ENCODE assay signal across 1 cellular context in the genomic region with DNA sequence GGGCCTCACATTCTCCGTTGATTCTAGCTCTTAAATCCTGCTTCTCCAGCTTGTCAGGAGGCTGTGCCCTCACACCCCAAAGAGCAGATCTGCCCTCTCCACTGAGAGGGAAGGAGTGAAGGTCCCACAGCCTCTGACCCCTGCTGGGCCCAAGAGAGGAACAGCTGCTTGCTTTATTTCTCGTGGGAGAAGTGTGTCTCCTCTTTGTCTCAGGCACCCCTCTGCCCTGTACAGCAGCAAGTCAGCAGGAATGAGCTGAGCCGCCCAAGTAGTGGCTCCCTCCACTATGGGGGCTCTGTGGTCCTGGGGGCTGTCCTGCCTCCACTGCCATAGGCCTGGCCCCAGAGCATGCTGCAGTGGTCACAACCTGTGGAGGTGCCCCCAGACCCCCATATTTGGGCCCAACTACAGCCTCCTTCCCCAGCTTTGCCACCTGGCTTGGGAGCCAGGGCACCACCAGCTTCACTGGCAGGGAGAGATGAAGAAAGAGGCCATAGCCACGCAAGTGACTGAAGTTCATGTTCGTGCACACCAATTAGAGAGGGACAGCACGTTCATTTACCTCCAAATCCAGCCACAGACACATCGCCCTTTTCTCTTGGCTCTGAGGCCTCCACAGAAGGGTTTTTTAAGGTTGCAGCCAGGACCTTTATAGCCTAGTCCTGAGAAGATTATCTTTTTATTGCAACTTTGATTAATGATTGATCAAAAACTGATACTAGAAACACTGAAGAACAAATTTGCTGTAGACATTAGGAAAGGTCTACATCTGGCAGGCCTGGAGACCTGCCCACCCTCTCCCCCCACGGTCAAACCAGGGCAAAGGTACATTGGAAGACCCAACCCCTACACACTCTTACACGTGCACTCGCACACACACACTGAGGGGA.
A peak's percentile ranks its signal among the peaks of the same experiment; 100 is the strongest.
TF ChIP-seq lines count a peak whose summit lies in the region.

No MANE protein-coding gene starts in this region.

TF ChIP-seq in liver, 16 proteins besides CTCF, POLR2A, EP300 and RAD21 (continued from another document):
- TF ChIP-seq REST (IDR thresholded peaks at IDR 0.05) (peak; percentile 67), RXRA (IDR thresholded peaks at IDR 0.05) (peak; percentile 94 to 96), NR2F2 (IDR thresholded peaks at IDR 0.05) (no peak), MAX (IDR thresholded peaks at IDR 0.05) (peak; percentile 66), TAF1 (conservative IDR thresholded peaks at IDR 0.05) (peak; percentile 55), JUND (IDR thresholded peaks at IDR 0.05) (peak; percentile 43 to 62), EGR1 (IDR thresholded peaks at IDR 0.05; ENCODE audit: low read depth in 2 of 2) (no peak)
- TF ChIP-seq, protein P1, sequence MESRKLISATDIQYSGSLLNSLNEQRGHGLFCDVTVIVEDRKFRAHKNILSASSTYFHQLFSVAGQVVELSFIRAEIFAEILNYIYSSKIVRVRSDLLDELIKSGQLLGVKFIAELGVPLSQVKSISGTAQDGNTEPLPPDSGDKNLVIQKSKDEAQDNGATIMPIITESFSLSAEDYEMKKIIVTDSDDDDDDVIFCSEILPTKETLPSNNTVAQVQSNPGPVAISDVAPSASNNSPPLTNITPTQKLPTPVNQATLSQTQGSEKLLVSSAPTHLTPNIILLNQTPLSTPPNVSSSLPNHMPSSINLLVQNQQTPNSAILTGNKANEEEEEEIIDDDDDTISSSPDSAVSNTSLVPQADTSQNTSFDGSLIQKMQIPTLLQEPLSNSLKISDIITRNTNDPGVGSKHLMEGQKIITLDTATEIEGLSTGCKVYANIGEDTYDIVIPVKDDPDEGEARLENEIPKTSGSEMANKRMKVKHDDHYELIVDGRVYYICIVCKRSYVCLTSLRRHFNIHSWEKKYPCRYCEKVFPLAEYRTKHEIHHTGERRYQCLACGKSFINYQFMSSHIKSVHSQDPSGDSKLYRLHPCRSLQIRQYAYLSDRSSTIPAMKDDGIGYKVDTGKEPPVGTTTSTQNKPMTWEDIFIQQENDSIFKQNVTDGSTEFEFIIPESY (IDR thresholded peaks at IDR 0.05), result peak; percentile 82
